In genomic region chr20:53949319-53949839, GRCh38 we compare ENCODE assay signal across 7 cellular contexts.
DNase-seq lines count a peak whose midpoint lies in the region; ATAC-seq lines count a peak whose summit lies in the region.

No MANE protein-coding gene starts in this region.

- H3K27ac Mint-ChIP-seq in stimulated activated memory B cell treated with anti-CD40 and anti-IgM and Interleukin-4, amounts not matched to agents 10 μg/mL and 1 μg/mL and 100 μg/mL, for 72 hours, result peak overlapping the region; percentile 93

- peaks cover 3% of the 10 kb centered on the region for H3K9me3 Mint-ChIP-seq in stimulated activated memory B cell treated with anti-CD40 and anti-IgM and Interleukin-4, amounts not matched to agents 10 μg/mL and 1 μg/mL and 100 μg/mL, for 72 hours

- H3K27me3 Mint-ChIP-seq in stimulated activated memory B cell treated with anti-CD40 and anti-IgM and Interleukin-4, amounts not matched to agents 10 μg/mL and 1 μg/mL and 100 μg/mL, for 72 hours, result no peaks in the 10 kb centered on the region

- H3K36me3 Mint-ChIP-seq in stimulated activated memory B cell treated with anti-CD40 and anti-IgM and Interleukin-4, amounts not matched to agents 10 μg/mL and 1 μg/mL and 100 μg/mL, for 72 hours, result peaks cover 15% of the 10 kb centered on the region

- ATAC-seq in GM19324 (IDR thresholded peaks at IDR 0.05; ENCODE audit: low FRiP score, unreplicated experiment), result peak; percentile 65
- ATAC-seq in HG03342 (IDR thresholded peaks at IDR 0.05; ENCODE audit: unreplicated experiment), result peak; percentile 75
- ATAC-seq in stimulated activated memory B cell treated with anti-CD40 and anti-IgM and Interleukin-4, amounts not matched to agents 10 μg/mL and 1 μg/mL and 100 μg/mL, for 72 hours, result peak; percentile 91

- H3K4me3 Mint-ChIP-seq in stimulated activated memory B cell treated with anti-CD40 and anti-IgM and Interleukin-4, amounts not matched to agents 10 μg/mL and 1 μg/mL and 100 μg/mL, for 72 hours, result peak overlapping the region; percentile 64

- peaks cover 28% of the 10 kb centered on the region for H3K4me1 Mint-ChIP-seq in stimulated activated memory B cell treated with anti-CD40 and anti-IgM and Interleukin-4, amounts not matched to agents 10 μg/mL and 1 μg/mL and 100 μg/mL, for 72 hours

- DNase-seq in T-helper 1 cell (peak; percentile 50 to 85 (median 71)), amniotic epithelial cell (ENCODE audit: low read depth) (peak; percentile 84), medulla oblongata (ENCODE audit: extremely low spot score) (peak; percentile 34), DMS114 treated with DMSO at 0.1 percent for 48 hours (lab: John Stamatoyannopoulos, UW; ENCODE audit: unreplicated experiment) (no peak)
